8 cellular contexts compared by ENCODE assay signal in genomic region chr1:155961937-155962336, GRCh38. TPM values are rescaled to one million over a fixed set of nuclear protein-coding genes. Genes with fewer than 3 reads are reported as not detected.
DNase-seq lines count a peak whose midpoint lies in the region; ATAC-seq, FAIRE-seq and TF ChIP-seq lines count a peak whose summit lies in the region.

No MANE protein-coding gene starts in this region.

- no peaks in the 10 kb centered on the region for H3K79me2 ChIP-seq in H1 (ENCODE audit: control insufficient read depth in 1 of 2, insufficient read depth in 2 of 2, low read length in 2 of 2)

- DNase-seq in GM10248 (ENCODE audit: extremely low spot score) = no peak
- peak; percentile 97 for DNase-seq in RCC 7860 (ENCODE audit: low spot score)
- DNase-seq in H1 (ENCODE audit: low read depth in 1 of 2, low spot score in 2 of 2) = no peak
- DNase-seq in SKM-1 (lab: John Stamatoyannopoulos, UW; ENCODE audit: unreplicated experiment) = no peak
- DNase-seq in OCI-M2 (lab: John Stamatoyannopoulos, UW; ENCODE audit: unreplicated experiment) = no peak
- no peak for DNase-seq in NOMO-1 treated with DMSO at 0.1 percent for 48 hours (lab: John Stamatoyannopoulos, UW; ENCODE audit: unreplicated experiment)

- no peak overlapping the region for H3K4me3 Mint-ChIP-seq in nephron

- CTCF ChIA-PET in GM10248 (lab: Yijun Ruan, JAX) = interaction anchor here (1.0 to 5.7 kb wide), 5 partner anchors 14 to 28 kb away, joined by 3 to 41 read pairs (median 6); partner anchors contain the start of gene ARHGEF2
- CTCF ChIA-PET in H1 (lab: Charles Lee; ENCODE audit: partially characterized antibody) = interaction anchor here (1.2 to 5.1 kb wide), 6 partner anchors 13 to 46 kb away, joined by 3 to 31 read pairs (median 8); partner anchors contain the start of gene ARHGEF2

- no peak overlapping the region for H4K5ac ChIP-seq in H1 (ENCODE audit: insufficient read length, low read depth, low read length)

- no peak overlapping the region for H3K56ac ChIP-seq in H1 (replicated peaks; ENCODE audit: insufficient read length, low read depth, low read length)

- peaks cover 4 to 18% of the 10 kb centered on the region in 2 experiments for H4K20me1 ChIP-seq in H1 (replicated peaks in 1 of 2; ENCODE audit: control insufficient read depth in 1 of 2, insufficient read depth in 2 of 2, low read length in 2 of 2)

- TF ChIP-seq CTCF in GM10248 (IDR thresholded peaks at IDR 0.05; ENCODE audit: control extremely low read depth, extremely low read depth, low read depth, missing control alignments) (peak; percentile 28), H1 (IDR thresholded peaks at IDR 0.05; ENCODE audit: control extremely low read depth in 1 of 3, insufficient read depth in 1 of 3, low read depth in 1 of 3, low read length in 3 of 3) (peak in 2 of 3 experiments; percentile 17 to 25; a peak in 2 of 4 replicates), nephron (IDR thresholded peaks at IDR 0.05; ENCODE audit: unreplicated experiment in 3 of 3) (no peak)

- no peak overlapping the region for H4K91ac ChIP-seq in H1 (replicated peaks; ENCODE audit: insufficient read length, low read length)

- H3K36me3 Mint-ChIP-seq in nephron (ENCODE audit: low read depth) = peaks cover 68% of the 10 kb centered on the region

- POLR2A ChIA-PET in GM10248 (lab: Yijun Ruan, JAX) = no interaction called here
- POLR2A ChIA-PET in H1 (lab: Charles Lee; ENCODE audit: partially characterized antibody) = interaction anchor here (0.5 to 1.8 kb wide), 4 partner anchors 15 to 293 kb away, joined by 3 to 7 read pairs (median 4); no protein-coding TSS in a partner anchor

- H3K9me3 Mint-ChIP-seq in nephron = no peaks in the 10 kb centered on the region

- no peak overlapping the region for H2AFZ ChIP-seq in H1 (ENCODE audit: low read length)

- peaks cover 26% of the 10 kb centered on the region for H3K4me1 Mint-ChIP-seq in nephron

- H3K9me3 ChIP-seq in H1 (ENCODE audit: insufficient read depth in 2 of 2, low read depth in 1 of 2, low read length in 1 of 2) = no peaks in the 10 kb centered on the region

- no peaks in the 10 kb centered on the region; the same call in none of the 2 replicates for H3K79me1 ChIP-seq in H1 (ENCODE audit: low read depth, low read length)

- H3K27me3 Mint-ChIP-seq in nephron (ENCODE audit: low read depth) = no peaks in the 10 kb centered on the region

- H3K23me2 ChIP-seq in H1 (ENCODE audit: low read depth, low read length) = no peaks in the 10 kb centered on the region

- H2BK20ac ChIP-seq in H1 (ENCODE audit: low read length) = no peak overlapping the region

- ATAC-seq in GM21367 (IDR thresholded peaks at IDR 0.05; ENCODE audit: unreplicated experiment) = no peak

- no peak overlapping the region for H3K14ac ChIP-seq in H1 (ENCODE audit: insufficient read length)

- H2BK5ac ChIP-seq in H1 (ENCODE audit: low read depth, low read length) = no peak overlapping the region; the same call in 1 of the 2 replicates

- peak overlapping the region in 2 of 3 experiments; percentile 44 to 88 for H3K27ac Mint-ChIP-seq in nephron

- no peak for TF ChIP-seq POLR2A in H1 (IDR thresholded peaks at IDR 0.05; ENCODE audit: control extremely low read depth in 1 of 2, low read depth in 2 of 2, low read length in 2 of 2)

- no peak overlapping the region for H3K18ac ChIP-seq in H1 (ENCODE audit: extremely low read depth, low read length)

- no peak overlapping the region for H3K9ac ChIP-seq in H1 (replicated peaks in 1 of 4; ENCODE audit: extremely low read depth in 1 of 4, low read depth in 3 of 4, low read length in 3 of 4)

- H3K4me2 ChIP-seq in H1 (ENCODE audit: insufficient read depth in 1 of 2, low read depth in 2 of 2, low read length in 2 of 2) = no peak overlapping the region

- FAIRE-seq in RCC 7860 (lab: Jason Lieb, UNC) = peak; percentile 93
- FAIRE-seq in H1 (lab: Jason Lieb, UNC) = no peak

- no peak overlapping the region for H3K4me3 ChIP-seq in H1 (ENCODE audit: extremely low read depth in 1 of 4, insufficient read depth in 2 of 4, low read depth in 3 of 4, low read length in 4 of 4)

- no peak overlapping the region for H3K23ac ChIP-seq in H1 (ENCODE audit: insufficient read length)

- H3K27me3 ChIP-seq in H1 (replicated peaks in 1 of 4; ENCODE audit: control insufficient read depth in 3 of 4, extremely low read depth in 1 of 4, insufficient read depth in 3 of 4, low read length in 3 of 4) = no peaks in the 10 kb centered on the region

- 84% methylated on average over 14 of the region's 14 CpGs; no CpG with 5 or more reads in 1 of the 2 experiments for WGBS in H1 (ENCODE audit: extremely low coverage in 1 of 2, insufficient coverage in 1 of 2, insufficient read length in 1 of 2, insufficient replicate concordance in 2 of 2, low coverage in 1 of 2, low lambda C conversion rate in 2 of 2, missing lambda C conversion rate in 1 of 2), 2 experiments

- H3K36me3 ChIP-seq in H1 (ENCODE audit: control insufficient read depth in 2 of 4, insufficient read depth in 4 of 4, low read length in 3 of 4) = peaks cover 50 to 86% (median 80%) of the 10 kb centered on the region in 4 experiments

- H4K8ac ChIP-seq in H1 (ENCODE audit: extremely low read depth, insufficient read depth, low read length) = no peak overlapping the region

- H2BK120ac ChIP-seq in H1 (replicated peaks; ENCODE audit: low read depth, low read length) = no peak overlapping the region

- H2BK15ac ChIP-seq in H1 (ENCODE audit: low read length) = no peak overlapping the region

- H3K4ac ChIP-seq in H1 (replicated peaks; ENCODE audit: insufficient read length, low read depth, low read length) = no peak overlapping the region

- H2AK5ac ChIP-seq in H1 (ENCODE audit: low read depth, low read length) = no peak overlapping the region

- H2BK12ac ChIP-seq in H1 (ENCODE audit: low read depth, low read length) = no peak overlapping the region

- TF ChIP-seq EP300 in H1 (IDR thresholded peaks at IDR 0.05; ENCODE audit: borderline replicate concordance in 1 of 2, low read depth in 2 of 2, low read length in 2 of 2) = no peak

- H3K4me1 ChIP-seq in H1 (replicated peaks in 1 of 4; ENCODE audit: control insufficient read depth in 3 of 4, insufficient read depth in 4 of 4, low read length in 3 of 4) = peaks cover 0 to 4% (median 0%) of the 10 kb centered on the region in 4 experiments; a peak in 1 of 7 replicates

- H3K27ac ChIP-seq in H1 (ENCODE audit: low read depth, low read length) = no peak overlapping the region

- peak; percentile 10 to 33; a peak in 3 of 4 replicates for TF ChIP-seq RAD21 in H1 (IDR thresholded peaks at IDR 0.05 in 1 of 2, conservative IDR thresholded peaks at IDR 0.05 in 1 of 2; ENCODE audit: low read depth in 2 of 2, low read length in 2 of 2)

RNA-seq across cellular contexts. Expression of gene ARHGEF2, which starts 16.4 kb away (rescaled TPM):
- 68.3 and 80.5 TPM in 2 replicates for total RNA-seq in H1 (2021; fragmentation: NEBNext Ultra II Directional; extraction: Animal tissue kit (Norgen Biotek cat#: 25700))
- 42.7 and 55.0 TPM in 2 replicates for polyA plus RNA-seq in H1 (2011; rRNA removed)
- polyA plus RNA-seq in H1 (2011; cell fraction: cytosol; rRNA removed) = 36.0 TPM
- 102 TPM for polyA plus RNA-seq in H1 (2011; cell fraction: nucleus; rRNA removed)
- polyA plus RNA-seq in H1 (2012, experiment 1 of 2) = 54.6 to 83.3 TPM (median 61.5 TPM) in 4 replicates
- polyA plus RNA-seq in H1 (2012, experiment 2 of 2) = 40.4 TPM
- polyA plus RNA-seq in H1 (2013, experiment 1 of 2) = 27.1 TPM
- 27.2 TPM for polyA plus RNA-seq in H1 (2013, experiment 2 of 2)
- polyA minus RNA-seq in H1 (2011; rRNA and poly(A)+ RNA removed) = 67.3 and 87.2 TPM in 2 replicates
- polyA minus RNA-seq in H1 (2011; cell fraction: cytosol; rRNA and poly(A)+ RNA removed) = 29.9 TPM
- polyA minus RNA-seq in H1 (2011; cell fraction: nucleus; rRNA and poly(A)+ RNA removed) = 75.9 TPM

RNA-seq across cellular contexts. Expression of gene RXFP4, which starts 20.5 kb away (rescaled TPM):
- total RNA-seq in H1 (2021; fragmentation: NEBNext Ultra II Directional; extraction: Animal tissue kit (Norgen Biotek cat#: 25700)) = not detected in 2 replicates
- 0.09 TPM in 1 of 2 replicates, not detected in the other for polyA plus RNA-seq in H1 (2011; rRNA removed)
- not detected for polyA plus RNA-seq in H1 (2011; cell fraction: cytosol; rRNA removed)
- polyA plus RNA-seq in H1 (2011; cell fraction: nucleus; rRNA removed) = not detected
- polyA plus RNA-seq in H1 (2012, experiment 1 of 2) = 0.18 TPM in 1 of 4 replicates, not detected in the others
- not detected for polyA plus RNA-seq in H1 (2012, experiment 2 of 2)
- polyA plus RNA-seq in H1 (2013, experiment 1 of 2) = not detected
- not detected for polyA plus RNA-seq in H1 (2013, experiment 2 of 2)
- polyA minus RNA-seq in H1 (2011; rRNA and poly(A)+ RNA removed) = 0.15 TPM in 1 of 2 replicates, not detected in the other
- polyA minus RNA-seq in H1 (2011; cell fraction: cytosol; rRNA and poly(A)+ RNA removed) = not detected
- polyA minus RNA-seq in H1 (2011; cell fraction: nucleus; rRNA and poly(A)+ RNA removed) = 0.70 TPM

RNA-seq across cellular contexts. Expression of gene KHDC4, which starts 27.7 kb away (rescaled TPM):
- total RNA-seq in H1 (2021; fragmentation: NEBNext Ultra II Directional; extraction: Animal tissue kit (Norgen Biotek cat#: 25700)) = 53.4 and 56.6 TPM in 2 replicates
- polyA plus RNA-seq in H1 (2011; rRNA removed) = 59.9 and 81.1 TPM in 2 replicates
- polyA plus RNA-seq in H1 (2011; cell fraction: cytosol; rRNA removed) = 82.9 TPM
- 112 TPM for polyA plus RNA-seq in H1 (2011; cell fraction: nucleus; rRNA removed)
- 50.2 to 59.1 TPM (median 55.5 TPM) in 4 replicates for polyA plus RNA-seq in H1 (2012, experiment 1 of 2)
- polyA plus RNA-seq in H1 (2012, experiment 2 of 2) = 11.6 TPM
- polyA plus RNA-seq in H1 (2013, experiment 1 of 2) = 46.7 TPM
- polyA plus RNA-seq in H1 (2013, experiment 2 of 2) = 44.1 TPM
- 89.4 and 120 TPM in 2 replicates for polyA minus RNA-seq in H1 (2011; rRNA and poly(A)+ RNA removed)
- 50.6 TPM for polyA minus RNA-seq in H1 (2011; cell fraction: cytosol; rRNA and poly(A)+ RNA removed)
- polyA minus RNA-seq in H1 (2011; cell fraction: nucleus; rRNA and poly(A)+ RNA removed) = 103 TPM

RNA-seq across cellular contexts. Expression of gene RIT1, which starts 50.8 kb away (rescaled TPM):
- 25.3 TPM in 2 replicates for total RNA-seq in H1 (2021; fragmentation: NEBNext Ultra II Directional; extraction: Animal tissue kit (Norgen Biotek cat#: 25700))
- polyA plus RNA-seq in H1 (2011; rRNA removed) = 19.7 and 26.8 TPM in 2 replicates
- polyA plus RNA-seq in H1 (2011; cell fraction: cytosol; rRNA removed) = 26.9 TPM
- polyA plus RNA-seq in H1 (2011; cell fraction: nucleus; rRNA removed) = 10.2 TPM
- 25.7 to 29.6 TPM (median 27.8 TPM) in 4 replicates for polyA plus RNA-seq in H1 (2012, experiment 1 of 2)
- polyA plus RNA-seq in H1 (2012, experiment 2 of 2) = 3.2 TPM
- 8.1 TPM for polyA plus RNA-seq in H1 (2013, experiment 1 of 2)
- polyA plus RNA-seq in H1 (2013, experiment 2 of 2) = 8.5 TPM
- 41.7 and 49.5 TPM in 2 replicates for polyA minus RNA-seq in H1 (2011; rRNA and poly(A)+ RNA removed)
- 18.3 TPM for polyA minus RNA-seq in H1 (2011; cell fraction: cytosol; rRNA and poly(A)+ RNA removed)
- polyA minus RNA-seq in H1 (2011; cell fraction: nucleus; rRNA and poly(A)+ RNA removed) = 14.1 TPM

RNA-seq across cellular contexts. Expression of gene SSR2, which starts 58.8 kb away (rescaled TPM):
- total RNA-seq in H1 (2021; fragmentation: NEBNext Ultra II Directional; extraction: Animal tissue kit (Norgen Biotek cat#: 25700)) = 190 and 196 TPM in 2 replicates
- 411 and 648 TPM in 2 replicates for polyA plus RNA-seq in H1 (2011; rRNA removed)
- 513 TPM for polyA plus RNA-seq in H1 (2011; cell fraction: cytosol; rRNA removed)
- 240 TPM for polyA plus RNA-seq in H1 (2011; cell fraction: nucleus; rRNA removed)
- 232 to 248 TPM (median 244 TPM) in 4 replicates for polyA plus RNA-seq in H1 (2012, experiment 1 of 2)
- 448 TPM for polyA plus RNA-seq in H1 (2012, experiment 2 of 2)
- polyA plus RNA-seq in H1 (2013, experiment 1 of 2) = 408 TPM
- 481 TPM for polyA plus RNA-seq in H1 (2013, experiment 2 of 2)
- polyA minus RNA-seq in H1 (2011; rRNA and poly(A)+ RNA removed) = 282 and 428 TPM in 2 replicates
- polyA minus RNA-seq in H1 (2011; cell fraction: cytosol; rRNA and poly(A)+ RNA removed) = 95.5 TPM
- 85.3 TPM for polyA minus RNA-seq in H1 (2011; cell fraction: nucleus; rRNA and poly(A)+ RNA removed)

Comparison
In these comparisons a context has a peak if more than half of its experiments do, and no peak if none do; other contexts are left out.
1. CTCF ChIP-seq: peak in GM10248 (single experiment) and H1 (2 of 3); none in nephron (0 of 3).